Comparison of ENCODE assay signal across 8 cellular contexts in the genomic region with DNA sequence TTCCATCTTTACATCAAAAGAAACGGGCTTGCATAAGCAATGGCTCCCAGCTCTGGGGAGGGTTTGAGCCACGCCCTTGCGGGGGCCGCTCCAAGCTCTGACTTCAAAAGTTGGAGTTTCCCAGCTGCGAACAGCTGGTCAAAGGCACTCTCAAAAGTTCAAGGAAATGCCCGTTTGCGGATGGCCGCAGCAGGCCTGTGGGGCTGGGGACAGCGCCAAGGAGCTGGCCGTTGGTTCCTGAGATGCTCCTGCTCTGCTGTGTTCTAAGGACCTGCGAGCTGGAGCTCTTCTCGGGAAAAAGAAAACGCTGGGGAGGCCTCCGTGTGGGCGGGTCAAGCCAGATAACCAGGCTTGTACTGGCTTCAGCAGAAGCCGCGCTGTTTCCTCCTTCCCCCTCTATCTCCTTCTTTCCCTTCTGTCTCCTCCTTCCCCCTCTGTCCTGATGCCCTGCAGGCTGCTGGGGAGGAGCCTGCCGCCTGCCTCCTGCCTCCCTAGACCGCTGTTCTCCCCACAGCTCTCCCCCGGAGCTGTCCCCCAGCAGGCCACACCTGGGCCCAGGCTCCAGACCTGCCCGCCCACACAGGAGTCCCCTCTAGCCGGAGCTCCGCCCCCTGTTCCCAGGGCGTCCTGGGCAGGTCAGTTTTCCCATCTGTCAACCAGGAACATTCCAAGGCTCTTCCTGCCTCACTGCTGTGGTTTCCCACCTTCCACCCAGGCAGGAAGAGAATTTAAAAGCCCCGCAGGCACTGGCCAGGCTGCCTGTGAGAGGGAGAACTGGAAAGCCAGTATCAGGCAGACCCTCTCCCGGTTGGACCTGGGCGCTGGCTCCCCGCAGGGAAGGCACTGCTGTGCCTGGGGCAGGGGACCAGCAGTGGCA. TPM values are rescaled to one million over a fixed set of nuclear protein-coding genes. Genes with fewer than 3 reads are reported as not detected.
DNase-seq lines count a peak whose midpoint lies in the region; ATAC-seq and TF ChIP-seq lines count a peak whose summit lies in the region.

No MANE protein-coding gene starts in this region.

- no peak overlapping the region for H3K27ac Mint-ChIP-seq in Calu3 (ENCODE audit: unreplicated experiment)
- H3K27ac Mint-ChIP-seq in stimulated activated naive CD8-positive, alpha-beta T cell treated with anti-CD3 and anti-CD28 coated beads, Interleukin-15, amount 100 ng/mL, for 72 hours, result peak overlapping the region in 1 of 2 donors; percentile 52

- peak; percentile 78 for ATAC-seq in stimulated activated naive CD8-positive, alpha-beta T cell treated with anti-CD3 and anti-CD28 coated beads, Interleukin-15, amount 100 ng/mL, for 72 hours
- no peak for ATAC-seq in HG02970 (IDR thresholded peaks at IDR 0.05; ENCODE audit: low FRiP score, unreplicated experiment)
- no peak for ATAC-seq in HG03045 (IDR thresholded peaks at IDR 0.05; ENCODE audit: unreplicated experiment)
- ATAC-seq in HG03097 (IDR thresholded peaks at IDR 0.05; ENCODE audit: low FRiP score, unreplicated experiment), result no peak

- BruUV-seq in Calu3 (replicated peaks; lab: Mats Ljungman, UMichigan), result no TSS peak

- no peaks in the 10 kb centered on the region for H3K27me3 Mint-ChIP-seq in Calu3 (ENCODE audit: unreplicated experiment)
- H3K27me3 Mint-ChIP-seq in stimulated activated naive CD8-positive, alpha-beta T cell treated with anti-CD3 and anti-CD28 coated beads, Interleukin-15, amount 100 ng/mL, for 72 hours, result peaks cover 23% of the 10 kb centered on the region

- peaks cover 10% of the 10 kb centered on the region for H3K4me1 Mint-ChIP-seq in Calu3 (ENCODE audit: low read depth, unreplicated experiment)
- H3K4me1 Mint-ChIP-seq in stimulated activated naive CD8-positive, alpha-beta T cell treated with anti-CD3 and anti-CD28 coated beads, Interleukin-15, amount 100 ng/mL, for 72 hours, result peaks cover 12% of the 10 kb centered on the region

- DNase-seq in Calu3 (peak; percentile 54), LHCN-M2 (ENCODE audit: low read depth) (peak; percentile 77), astrocyte of the spinal cord (ENCODE audit: low read depth, low spot score) (peak; percentile 68)
- peak in 1 of 2 donors; percentile 57 for DNase-seq in stimulated activated naive CD8-positive, alpha-beta T cell treated with anti-CD3 and anti-CD28 coated beads, Interleukin-15, amount 100 ng/mL, for 72 hours

- peak overlapping the region; percentile 56 for H3K4me3 Mint-ChIP-seq in Calu3 (ENCODE audit: low read depth, unreplicated experiment)
- H3K4me3 Mint-ChIP-seq in stimulated activated naive CD8-positive, alpha-beta T cell treated with anti-CD3 and anti-CD28 coated beads, Interleukin-15, amount 100 ng/mL, for 72 hours, result peak overlapping the region; percentile 60 to 75

- CTCF ChIA-PET in Calu3 (lab: Charles Lee), result interaction anchor here (0.7 to 1.7 kb wide), 3 partner anchors 28 to 258 kb away, joined by 3 to 5 read pairs (median 4); no protein-coding TSS in a partner anchor

- TF ChIP-seq CTCF in Calu3 (IDR thresholded peaks at IDR 0.05; ENCODE audit: unreplicated experiment) (no peak), astrocyte of the spinal cord (IDR thresholded peaks at IDR 0.05; ENCODE audit: low read depth, low read length) (no peak)

- no peak overlapping the region for H3K4me3 ChIP-seq in astrocyte of the spinal cord (ENCODE audit: low read depth, low read length)
- peak overlapping the region; percentile 46 for H3K4me3 ChIP-seq in iPS-18c (ENCODE audit: insufficient read depth, low read depth, low read length)

- H3K9me3 ChIP-seq in iPS-18c (ENCODE audit: control insufficient read depth, insufficient read depth, low read length), result no peaks in the 10 kb centered on the region

- peaks cover 19% of the 10 kb centered on the region for H3K36me3 Mint-ChIP-seq in Calu3 (ENCODE audit: insufficient read depth, unreplicated experiment)

- in situ Hi-C loops in astrocyte of the spinal cord (cut with HindIII; ENCODE audit: low sequenced_read_pairs), result no loop called here

- intact Hi-C loops in Calu3 (cut with micrococcal nuclease; ENCODE audit: unreplicated experiment), result no loop called here

- no peaks in the 10 kb centered on the region for H3K9me3 Mint-ChIP-seq in Calu3 (ENCODE audit: low read depth, unreplicated experiment)
- H3K9me3 Mint-ChIP-seq in stimulated activated naive CD8-positive, alpha-beta T cell treated with anti-CD3 and anti-CD28 coated beads, Interleukin-15, amount 100 ng/mL, for 72 hours, result no peaks in the 10 kb centered on the region

RNA-seq across cellular contexts. Expression of gene KLF11, which starts 14.1 kb away (rescaled TPM):
- total RNA-seq in Calu3 (2022) (6.9 and 10.5 TPM in 2 replicates), LHCN-M2 (2014; rRNA removed) (3.1 and 3.3 TPM in 2 replicates)
- 3.7 TPM for polyA plus RNA-seq in LHCN-M2 (2012)

RNA-seq across cellular contexts. Expression of gene CYS1, which starts 22.7 kb away (rescaled TPM):
- total RNA-seq in Calu3 (2022) (4.8 and 10.0 TPM in 2 replicates), LHCN-M2 (2014; rRNA removed) (0.13 TPM in 1 of 2 replicates, not detected in the other)
- 0.35 TPM for polyA plus RNA-seq in LHCN-M2 (2012)
